20 cellular contexts compared by ENCODE assay signal in the genomic region with DNA sequence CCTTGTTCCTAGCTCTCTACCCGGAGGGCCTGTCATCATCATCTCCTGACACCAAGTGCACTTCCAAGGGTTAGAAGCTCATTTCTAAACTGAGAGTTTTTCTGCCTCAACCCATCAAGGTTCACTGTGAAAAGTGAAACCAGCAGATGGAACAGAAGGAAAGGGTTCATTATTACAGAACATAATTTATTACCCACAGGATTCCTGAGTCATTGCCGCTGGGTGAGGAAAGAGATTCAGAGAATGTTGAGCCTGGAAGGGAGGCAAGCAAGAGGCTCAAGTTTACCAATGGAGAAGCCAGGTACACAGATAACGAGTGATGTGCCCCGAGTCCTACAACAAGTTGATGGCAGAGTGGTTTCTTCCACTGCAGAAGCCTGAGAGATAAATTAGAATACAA.
"Had no signal": no experiment of that assay in that cellular context is flagged by ENCODE, and none has a peak within 500 bp of the region (broad histone marks: within the 10 kb centered on the region; RNA-seq: fewer than 3 reads in every experiment).

No MANE protein-coding gene starts in this region.

- H3K4me1 ChIP-seq: left ventricle myocardium inferior, prostate gland, right lobe of liver, testis, upper lobe of right lung had no signal

- FAIRE-seq: endometrium, keratinocyte had no signal

- H3K4me3 ChIP-seq: left ventricle myocardium inferior, prostate gland, right lobe of liver, spleen, testis, upper lobe of right lung had no signal

- H3K27me3 ChIP-seq: right lobe of liver, spleen, testis, upper lobe of right lung had no signal

- H3K9me3 ChIP-seq: left ventricle myocardium inferior, prostate gland, right lobe of liver, spleen, testis, upper lobe of right lung had no signal

- DNase-seq: activated CD4-positive, alpha-beta T cell treated with anti-CD3 and anti-CD28 coated beads, Interleukin-2, amount 50 U/mL, for 48 hours; activated CD4-positive, CD25-positive, alpha-beta regulatory T cell treated with anti-CD3 and anti-CD28 coated beads, Interleukin-2, amount 50 U/mL, for 72 hours; activated naive CD4-positive, alpha-beta T cell treated with Interleukin-2 at 50 U/mL for 16 hours; activated naive CD8-positive, alpha-beta T cell treated with anti-CD3 and anti-CD28 coated beads, Interleukin-2, amount 50 U/mL, for 24 hours; aorta; hippocampal formation; left ventricle myocardium inferior; mesenchymal stem cell; right lobe of liver; spleen; stimulated activated naive CD8-positive, alpha-beta T cell treated with anti-CD3 and anti-CD28 coated beads, Interleukin-15, amount 100 ng/mL, for 72 hours; T-helper 1 cell; T1000; testis; upper lobe of right lung had no signal

- H3K27ac ChIP-seq: left ventricle myocardium inferior, prostate gland, right lobe of liver, spleen, testis, upper lobe of right lung had no signal

- H3K36me3 ChIP-seq: left ventricle myocardium inferior, prostate gland, right lobe of liver, spleen, upper lobe of right lung had no signal

- ATAC-seq: activated naive CD8-positive, alpha-beta T cell treated with anti-CD3 and anti-CD28 coated beads, Interleukin-2, amount 50 U/mL, for 24 hours; activated T-helper 17 cell treated with anti-CD3 and anti-CD28 coated beads, Interleukin-2, amount 50 U/mL, for 72 hours; esophagus mucosa; right lobe of liver; stimulated activated naive CD8-positive, alpha-beta T cell treated with anti-CD3 and anti-CD28 coated beads, Interleukin-15, amount 100 ng/mL, for 72 hours; upper lobe of right lung had no signal
